Comparison of ENCODE assay signal across 1 cellular context in the genomic region with DNA sequence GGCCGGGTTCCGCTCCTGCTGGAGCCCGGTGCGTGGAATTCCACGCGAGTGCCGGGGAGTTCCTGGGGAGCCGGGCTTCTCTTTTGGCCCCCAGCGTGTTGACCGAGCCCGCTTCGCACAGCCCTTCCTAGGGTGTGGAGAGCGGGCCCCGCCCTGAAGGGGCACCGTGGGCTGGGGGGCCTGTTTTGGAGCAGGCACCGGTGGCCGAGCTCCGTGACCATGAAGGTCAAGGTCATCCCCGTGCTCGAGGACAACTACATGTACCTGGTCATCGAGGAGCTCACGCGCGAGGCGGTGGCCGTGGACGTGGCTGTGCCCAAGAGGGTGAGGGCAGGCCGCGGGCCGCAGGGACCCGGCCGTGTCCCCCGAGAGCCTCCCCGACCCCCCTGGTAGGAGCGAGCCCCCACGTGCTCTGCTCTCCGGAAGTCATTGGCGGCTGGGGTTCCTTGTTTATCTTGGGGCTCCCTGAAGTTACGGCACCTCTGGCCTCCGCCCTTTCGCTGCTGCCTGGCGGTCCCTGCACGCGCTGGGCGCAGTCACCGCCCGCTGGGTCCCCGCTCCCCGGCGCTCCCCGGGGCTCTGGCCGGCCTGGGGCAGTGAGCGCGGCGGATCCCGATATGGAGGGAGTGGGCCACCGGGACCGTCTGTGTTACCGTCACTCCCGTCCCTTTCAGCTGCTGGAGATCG.
TF ChIP-seq lines count a peak whose summit lies in the region.

No MANE protein-coding gene starts in this region.

TF ChIP-seq in K562, 482 proteins besides CTCF, POLR2A, EP300 and RAD21 (continues in another document):
- TF ChIP-seq ETV1 (tag; conservative IDR thresholded peaks at IDR 0.05; ENCODE audit: low read depth) (peak; percentile 40; the same call in 1 of the 2 replicates), SP1 (CRISPR knock-in tag; IDR thresholded peaks at IDR 0.05) (0 out of 2 replicates have a peak, but pooled peaks have one; percentile 10), HNRNPL (IDR thresholded peaks at IDR 0.05; ENCODE audit: low read depth, low read length) (peak; percentile 81), ERF (CRISPR knock-in tag; IDR thresholded peaks at IDR 0.05) (0 out of 2 replicates have a peak, but pooled peaks have one; percentile 35), SETDB1 (IDR thresholded peaks at IDR 0.05; ENCODE audit: low read length) (no peak), FOXK1 (CRISPR knock-in tag; IDR thresholded peaks at IDR 0.05; ENCODE audit: borderline replicate concordance) (0 out of 2 replicates have a peak, but pooled peaks have one; percentile 40), RBM34 (IDR thresholded peaks at IDR 0.05; ENCODE audit: borderline replicate concordance, insufficient read depth, low read length) (no peak), JUN (IDR thresholded peaks at IDR 0.05; ENCODE audit: borderline replicate concordance, low read depth, low read length) (no peak), JUN (CRISPR knock-in tag; IDR thresholded peaks at IDR 0.05; ENCODE audit: borderline replicate concordance) (0 out of 2 replicates have a peak, but pooled peaks have one; percentile 58), MTA2 (IDR thresholded peaks at IDR 0.05; ENCODE audit: low read depth) (0 out of 2 replicates have a peak, but pooled peaks have one; percentile 29), FIP1L1 (IDR thresholded peaks at IDR 0.05; ENCODE audit: low read depth, low read length, poor library complexity, severe bottlenecking) (peak; percentile 79), U2AF1 (optimal IDR thresholded peaks at IDR 0.05; ENCODE audit: low read depth, low read length) (peak; percentile 14), FOXM1 (IDR thresholded peaks at IDR 0.05; ENCODE audit: low read depth) (no peak), FOXM1 (CRISPR knock-in tag; IDR thresholded peaks at IDR 0.05; ENCODE audit: low read depth) (0 out of 2 replicates have a peak, but pooled peaks have one; percentile 46), NFIC (IDR thresholded peaks at IDR 0.05) (peak; percentile 42; the same call in 1 of the 2 replicates), FOXJ3 (CRISPR knock-in tag; IDR thresholded peaks at IDR 0.05) (no peak), MECOM (CRISPR knock-in tag; IDR thresholded peaks at IDR 0.05) (no peak), ZNF583 (CRISPR knock-in tag; IDR thresholded peaks at IDR 0.05) (no peak), CC2D1A (IDR thresholded peaks at IDR 0.05) (no peak), HNRNPLL (IDR thresholded peaks at IDR 0.05; ENCODE audit: low read depth, low read length, poor library complexity, severe bottlenecking) (peak; percentile 42), COPS2 (conservative IDR thresholded peaks at IDR 0.05) (no peak), KLF1 (tag; IDR thresholded peaks at IDR 0.05) (0 out of 2 replicates have a peak, but pooled peaks have one; percentile 38), PHF8 (IDR thresholded peaks at IDR 0.05; ENCODE audit: borderline replicate concordance, low read length) (peak; percentile 50; the same call in 1 of the 2 replicates), ZFX (CRISPR knock-in tag; IDR thresholded peaks at IDR 0.05) (peak; percentile 50), ASH1L (IDR thresholded peaks at IDR 0.05; ENCODE audit: borderline replicate concordance, low read depth, partially characterized antibody) (no peak), GABPB1 (CRISPR knock-in tag; IDR thresholded peaks at IDR 0.05) (peak; percentile 61; the same call in 1 of the 2 replicates), ZNF174 (CRISPR knock-in tag; IDR thresholded peaks at IDR 0.05) (no peak), HDAC1 (IDR thresholded peaks at IDR 0.05) (peak in 1 of 2 experiments; percentile 41; a peak in 2 of 4 replicates), ZNF253 (CRISPR knock-in tag; conservative IDR thresholded peaks at IDR 0.05) (no peak), MYNN (IDR thresholded peaks at IDR 0.05) (peak; percentile 40; the same call in 1 of the 2 replicates), MYNN (CRISPR knock-in tag; IDR thresholded peaks at IDR 0.05) (no peak), SOX6 (IDR thresholded peaks at IDR 0.05) (no peak), RBM14 (IDR thresholded peaks at IDR 0.05; ENCODE audit: borderline replicate concordance, insufficient read depth, low read depth, low read length) (no peak), ZNF274 (IDR thresholded peaks at IDR 0.05; ENCODE audit: borderline replicate concordance, low read depth, low read length) (no peak; the same call in 1 of the 2 replicates), CXXC5 (CRISPR knock-in tag; IDR thresholded peaks at IDR 0.05) (peak; percentile 5), ZC3H4 (CRISPR knock-in tag; IDR thresholded peaks at IDR 0.05; ENCODE audit: borderline replicate concordance) (no peak), ZNF12 (CRISPR knock-in tag; IDR thresholded peaks at IDR 0.05) (no peak), DPF2 (IDR thresholded peaks at IDR 0.05) (no peak), ETV5 (CRISPR knock-in tag; IDR thresholded peaks at IDR 0.05; ENCODE audit: low read depth) (peak; percentile 63; the same call in 1 of the 2 replicates)
- TF ChIP-seq, protein P1, sequence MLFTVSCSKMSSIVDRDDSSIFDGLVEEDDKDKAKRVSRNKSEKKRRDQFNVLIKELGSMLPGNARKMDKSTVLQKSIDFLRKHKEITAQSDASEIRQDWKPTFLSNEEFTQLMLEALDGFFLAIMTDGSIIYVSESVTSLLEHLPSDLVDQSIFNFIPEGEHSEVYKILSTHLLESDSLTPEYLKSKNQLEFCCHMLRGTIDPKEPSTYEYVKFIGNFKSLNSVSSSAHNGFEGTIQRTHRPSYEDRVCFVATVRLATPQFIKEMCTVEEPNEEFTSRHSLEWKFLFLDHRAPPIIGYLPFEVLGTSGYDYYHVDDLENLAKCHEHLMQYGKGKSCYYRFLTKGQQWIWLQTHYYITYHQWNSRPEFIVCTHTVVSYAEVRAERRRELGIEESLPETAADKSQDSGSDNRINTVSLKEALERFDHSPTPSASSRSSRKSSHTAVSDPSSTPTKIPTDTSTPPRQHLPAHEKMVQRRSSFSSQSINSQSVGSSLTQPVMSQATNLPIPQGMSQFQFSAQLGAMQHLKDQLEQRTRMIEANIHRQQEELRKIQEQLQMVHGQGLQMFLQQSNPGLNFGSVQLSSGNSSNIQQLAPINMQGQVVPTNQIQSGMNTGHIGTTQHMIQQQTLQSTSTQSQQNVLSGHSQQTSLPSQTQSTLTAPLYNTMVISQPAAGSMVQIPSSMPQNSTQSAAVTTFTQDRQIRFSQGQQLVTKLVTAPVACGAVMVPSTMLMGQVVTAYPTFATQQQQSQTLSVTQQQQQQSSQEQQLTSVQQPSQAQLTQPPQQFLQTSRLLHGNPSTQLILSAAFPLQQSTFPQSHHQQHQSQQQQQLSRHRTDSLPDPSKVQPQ (CRISPR knock-in tag; IDR thresholded peaks at IDR 0.05; ENCODE audit: borderline replicate concordance): no peak
- TF ChIP-seq, protein P2, sequence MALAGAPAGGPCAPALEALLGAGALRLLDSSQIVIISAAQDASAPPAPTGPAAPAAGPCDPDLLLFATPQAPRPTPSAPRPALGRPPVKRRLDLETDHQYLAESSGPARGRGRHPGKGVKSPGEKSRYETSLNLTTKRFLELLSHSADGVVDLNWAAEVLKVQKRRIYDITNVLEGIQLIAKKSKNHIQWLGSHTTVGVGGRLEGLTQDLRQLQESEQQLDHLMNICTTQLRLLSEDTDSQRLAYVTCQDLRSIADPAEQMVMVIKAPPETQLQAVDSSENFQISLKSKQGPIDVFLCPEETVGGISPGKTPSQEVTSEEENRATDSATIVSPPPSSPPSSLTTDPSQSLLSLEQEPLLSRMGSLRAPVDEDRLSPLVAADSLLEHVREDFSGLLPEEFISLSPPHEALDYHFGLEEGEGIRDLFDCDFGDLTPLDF (CRISPR knock-in tag; IDR thresholded peaks at IDR 0.05): 0 out of 2 replicates have a peak, but pooled peaks have one; percentile 39
- TF ChIP-seq, protein P3, sequence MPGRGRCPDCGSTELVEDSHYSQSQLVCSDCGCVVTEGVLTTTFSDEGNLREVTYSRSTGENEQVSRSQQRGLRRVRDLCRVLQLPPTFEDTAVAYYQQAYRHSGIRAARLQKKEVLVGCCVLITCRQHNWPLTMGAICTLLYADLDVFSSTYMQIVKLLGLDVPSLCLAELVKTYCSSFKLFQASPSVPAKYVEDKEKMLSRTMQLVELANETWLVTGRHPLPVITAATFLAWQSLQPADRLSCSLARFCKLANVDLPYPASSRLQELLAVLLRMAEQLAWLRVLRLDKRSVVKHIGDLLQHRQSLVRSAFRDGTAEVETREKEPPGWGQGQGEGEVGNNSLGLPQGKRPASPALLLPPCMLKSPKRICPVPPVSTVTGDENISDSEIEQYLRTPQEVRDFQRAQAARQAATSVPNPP (IDR thresholded peaks at IDR 0.05; ENCODE audit: borderline replicate concordance, insufficient read depth, insufficient read length): no peak
- TF ChIP-seq, protein P4, sequence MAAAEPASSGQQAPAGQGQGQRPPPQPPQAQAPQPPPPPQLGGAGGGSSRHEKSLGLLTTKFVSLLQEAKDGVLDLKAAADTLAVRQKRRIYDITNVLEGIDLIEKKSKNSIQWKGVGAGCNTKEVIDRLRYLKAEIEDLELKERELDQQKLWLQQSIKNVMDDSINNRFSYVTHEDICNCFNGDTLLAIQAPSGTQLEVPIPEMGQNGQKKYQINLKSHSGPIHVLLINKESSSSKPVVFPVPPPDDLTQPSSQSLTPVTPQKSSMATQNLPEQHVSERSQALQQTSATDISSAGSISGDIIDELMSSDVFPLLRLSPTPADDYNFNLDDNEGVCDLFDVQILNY (CRISPR knock-in tag; IDR thresholded peaks at IDR 0.05): no peak
- TF ChIP-seq, protein P5, sequence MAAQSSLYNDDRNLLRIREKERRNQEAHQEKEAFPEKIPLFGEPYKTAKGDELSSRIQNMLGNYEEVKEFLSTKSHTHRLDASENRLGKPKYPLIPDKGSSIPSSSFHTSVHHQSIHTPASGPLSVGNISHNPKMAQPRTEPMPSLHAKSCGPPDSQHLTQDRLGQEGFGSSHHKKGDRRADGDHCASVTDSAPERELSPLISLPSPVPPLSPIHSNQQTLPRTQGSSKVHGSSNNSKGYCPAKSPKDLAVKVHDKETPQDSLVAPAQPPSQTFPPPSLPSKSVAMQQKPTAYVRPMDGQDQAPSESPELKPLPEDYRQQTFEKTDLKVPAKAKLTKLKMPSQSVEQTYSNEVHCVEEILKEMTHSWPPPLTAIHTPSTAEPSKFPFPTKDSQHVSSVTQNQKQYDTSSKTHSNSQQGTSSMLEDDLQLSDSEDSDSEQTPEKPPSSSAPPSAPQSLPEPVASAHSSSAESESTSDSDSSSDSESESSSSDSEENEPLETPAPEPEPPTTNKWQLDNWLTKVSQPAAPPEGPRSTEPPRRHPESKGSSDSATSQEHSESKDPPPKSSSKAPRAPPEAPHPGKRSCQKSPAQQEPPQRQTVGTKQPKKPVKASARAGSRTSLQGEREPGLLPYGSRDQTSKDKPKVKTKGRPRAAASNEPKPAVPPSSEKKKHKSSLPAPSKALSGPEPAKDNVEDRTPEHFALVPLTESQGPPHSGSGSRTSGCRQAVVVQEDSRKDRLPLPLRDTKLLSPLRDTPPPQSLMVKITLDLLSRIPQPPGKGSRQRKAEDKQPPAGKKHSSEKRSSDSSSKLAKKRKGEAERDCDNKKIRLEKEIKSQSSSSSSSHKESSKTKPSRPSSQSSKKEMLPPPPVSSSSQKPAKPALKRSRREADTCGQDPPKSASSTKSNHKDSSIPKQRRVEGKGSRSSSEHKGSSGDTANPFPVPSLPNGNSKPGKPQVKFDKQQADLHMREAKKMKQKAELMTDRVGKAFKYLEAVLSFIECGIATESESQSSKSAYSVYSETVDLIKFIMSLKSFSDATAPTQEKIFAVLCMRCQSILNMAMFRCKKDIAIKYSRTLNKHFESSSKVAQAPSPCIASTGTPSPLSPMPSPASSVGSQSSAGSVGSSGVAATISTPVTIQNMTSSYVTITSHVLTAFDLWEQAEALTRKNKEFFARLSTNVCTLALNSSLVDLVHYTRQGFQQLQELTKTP (IDR thresholded peaks at IDR 0.05; ENCODE audit: low read depth in 1 of 2, partially characterized antibody in 2 of 2): no peak
- TF ChIP-seq, protein P6, sequence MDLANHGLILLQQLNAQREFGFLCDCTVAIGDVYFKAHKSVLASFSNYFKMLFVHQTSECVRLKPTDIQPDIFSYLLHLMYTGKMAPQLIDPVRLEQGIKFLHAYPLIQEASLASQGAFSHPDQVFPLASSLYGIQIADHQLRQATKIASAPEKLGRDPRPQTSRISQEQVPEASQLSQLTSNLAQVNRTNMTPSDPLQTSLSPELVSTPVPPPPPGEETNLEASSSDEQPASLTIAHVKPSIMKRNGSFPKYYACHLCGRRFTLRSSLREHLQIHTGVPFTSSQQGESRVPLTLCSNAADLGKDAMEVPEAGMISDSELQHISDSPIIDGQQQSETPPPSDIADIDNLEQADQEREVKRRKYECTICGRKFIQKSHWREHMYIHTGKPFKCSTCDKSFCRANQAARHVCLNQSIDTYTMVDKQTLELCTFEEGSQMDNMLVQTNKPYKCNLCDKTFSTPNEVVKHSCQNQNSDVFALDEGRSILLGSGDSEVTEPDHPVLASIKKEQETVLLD (IDR thresholded peaks at IDR 0.05): peak; percentile 88
- TF ChIP-seq, protein P7, sequence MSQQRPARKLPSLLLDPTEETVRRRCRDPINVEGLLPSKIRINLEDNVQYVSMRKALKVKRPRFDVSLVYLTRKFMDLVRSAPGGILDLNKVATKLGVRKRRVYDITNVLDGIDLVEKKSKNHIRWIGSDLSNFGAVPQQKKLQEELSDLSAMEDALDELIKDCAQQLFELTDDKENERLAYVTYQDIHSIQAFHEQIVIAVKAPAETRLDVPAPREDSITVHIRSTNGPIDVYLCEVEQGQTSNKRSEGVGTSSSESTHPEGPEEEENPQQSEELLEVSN (IDR thresholded peaks at IDR 0.05; ENCODE audit: borderline replicate concordance in 1 of 2, extremely low read depth in 1 of 2, insufficient read depth in 1 of 2, insufficient read length in 1 of 2, low read depth in 1 of 2, low read length in 1 of 2, poor library complexity in 1 of 2, severe bottlenecking in 1 of 2): peak in 1 of 2 experiments; percentile 16
- TF ChIP-seq, protein P8, sequence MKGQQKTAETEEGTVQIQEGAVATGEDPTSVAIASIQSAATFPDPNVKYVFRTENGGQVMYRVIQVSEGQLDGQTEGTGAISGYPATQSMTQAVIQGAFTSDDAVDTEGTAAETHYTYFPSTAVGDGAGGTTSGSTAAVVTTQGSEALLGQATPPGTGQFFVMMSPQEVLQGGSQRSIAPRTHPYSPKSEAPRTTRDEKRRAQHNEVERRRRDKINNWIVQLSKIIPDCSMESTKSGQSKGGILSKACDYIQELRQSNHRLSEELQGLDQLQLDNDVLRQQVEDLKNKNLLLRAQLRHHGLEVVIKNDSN (CRISPR knock-in tag; IDR thresholded peaks at IDR 0.05): peak; percentile 69
- TF ChIP-seq, protein P9, sequence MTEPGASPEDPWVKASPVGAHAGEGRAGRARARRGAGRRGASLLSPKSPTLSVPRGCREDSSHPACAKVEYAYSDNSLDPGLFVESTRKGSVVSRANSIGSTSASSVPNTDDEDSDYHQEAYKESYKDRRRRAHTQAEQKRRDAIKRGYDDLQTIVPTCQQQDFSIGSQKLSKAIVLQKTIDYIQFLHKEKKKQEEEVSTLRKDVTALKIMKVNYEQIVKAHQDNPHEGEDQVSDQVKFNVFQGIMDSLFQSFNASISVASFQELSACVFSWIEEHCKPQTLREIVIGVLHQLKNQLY (CRISPR knock-in tag; conservative IDR thresholded peaks at IDR 0.05): no peak
- TF ChIP-seq, protein P10, sequence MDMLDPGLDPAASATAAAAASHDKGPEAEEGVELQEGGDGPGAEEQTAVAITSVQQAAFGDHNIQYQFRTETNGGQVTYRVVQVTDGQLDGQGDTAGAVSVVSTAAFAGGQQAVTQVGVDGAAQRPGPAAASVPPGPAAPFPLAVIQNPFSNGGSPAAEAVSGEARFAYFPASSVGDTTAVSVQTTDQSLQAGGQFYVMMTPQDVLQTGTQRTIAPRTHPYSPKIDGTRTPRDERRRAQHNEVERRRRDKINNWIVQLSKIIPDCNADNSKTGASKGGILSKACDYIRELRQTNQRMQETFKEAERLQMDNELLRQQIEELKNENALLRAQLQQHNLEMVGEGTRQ (CRISPR knock-in tag; IDR thresholded peaks at IDR 0.05): peak; percentile 49
